ENCODE assay signal across 8 cellular contexts in genomic region chr17:32066863-32067642, GRCh38. TPM values are rescaled to one million over a fixed set of nuclear protein-coding genes. Genes with fewer than 3 reads are reported as not detected.
DNase-seq lines count a peak whose midpoint lies in the region; ATAC-seq and TF ChIP-seq lines count a peak whose summit lies in the region.
"Not testable (repeated sequence)": the region's sequence is repeated elsewhere in the genome, so short reads cannot be mapped to it uniquely, and the experiment has no call there.

No MANE protein-coding gene starts in this region.

- H3K27me3 ChIP-seq in esophagus muscularis mucosa: not testable (repeated sequence)

- H3K27ac Mint-ChIP-seq in activated CD4-positive, alpha-beta T cell treated with anti-CD3 and anti-CD28 coated beads for 36 hours: peak overlapping the region; percentile 42
- peak overlapping the region in 1 of 6 donors; percentile 72 for H3K27ac Mint-ChIP-seq in naive B cell

- TF ChIP-seq EP300 in esophagus muscularis mucosa (IDR thresholded peaks at IDR 0.05): not testable (repeated sequence)

- not testable (repeated sequence) for H3K27me3 Mint-ChIP-seq in activated CD4-positive, alpha-beta T cell treated with anti-CD3 and anti-CD28 coated beads for 36 hours; naive B cell

- not testable (repeated sequence) for H3K4me3 ChIP-seq in AG09309 (ENCODE audit: control insufficient read depth, low read depth, low read length)
- peak overlapping the region in 2 of 4 donors; percentile 24 to 42 for H3K4me3 ChIP-seq in esophagus muscularis mucosa

- TF ChIP-seq CTCF in AG09309 (IDR thresholded peaks at IDR 0.05; ENCODE audit: control insufficient read depth, insufficient read depth, low read depth, low read length, missing control alignments): peak; percentile 20
- peak; percentile 13 to 51 (median 46) for TF ChIP-seq CTCF in esophagus muscularis mucosa (IDR thresholded peaks at IDR 0.05)

- intact Hi-C loops in activated CD4-positive, alpha-beta T cell treated with anti-CD3 and anti-CD28 coated beads for 36 hours (cut with DNase I, micrococcal nuclease): loop anchor here (5.0 to 10.0 kb wide), 2 partner anchors 68 to 70 kb away; no protein-coding TSS in a partner anchor
- intact Hi-C loops in esophagus muscularis mucosa (cut with DNase I): loop anchor here (10.0 kb wide), 1 partner anchor 68 kb away; no protein-coding TSS in a partner anchor

- peak overlapping the region; percentile 60 for H3K27ac ChIP-seq in KOPT-K1 (ENCODE audit: low read depth, low read length, poor library complexity, severe bottlenecking)
- not testable (repeated sequence) for H3K27ac ChIP-seq in esophagus muscularis mucosa (replicated peaks in 1 of 4)

- CTCF ChIA-PET in activated CD4-positive, alpha-beta T cell treated with anti-CD3 and anti-CD28 coated beads for 36 hours (lab: Charles Lee): not testable (repeated sequence)

- not testable (repeated sequence) for H3K36me3 ChIP-seq in KOPT-K1 (ENCODE audit: insufficient read depth, low read length); esophagus muscularis mucosa

- H3K4me1 Mint-ChIP-seq in activated CD4-positive, alpha-beta T cell treated with anti-CD3 and anti-CD28 coated beads for 36 hours; naive B cell: not testable (repeated sequence)

- not testable (repeated sequence) for TF ChIP-seq POLR2A in esophagus muscularis mucosa (IDR thresholded peaks at IDR 0.05; ENCODE audit: low read depth)

- WGBS in esophagus muscularis mucosa: 80% methylated on average over 13 of the region's 25 CpGs

- POLR2A ChIA-PET in activated CD4-positive, alpha-beta T cell treated with anti-CD3 and anti-CD28 coated beads for 36 hours (lab: Charles Lee): not testable (repeated sequence)

- not testable (repeated sequence) for H3K9me3 Mint-ChIP-seq in activated CD4-positive, alpha-beta T cell treated with anti-CD3 and anti-CD28 coated beads for 36 hours (ENCODE audit: low read depth); naive B cell

- H3K9me3 ChIP-seq in KOPT-K1 (ENCODE audit: insufficient read depth, low read length, poor library complexity, severe bottlenecking); esophagus muscularis mucosa: not testable (repeated sequence)

- not testable (repeated sequence) for H3K4me1 ChIP-seq in esophagus muscularis mucosa

- not testable (repeated sequence) for DNase-seq in AG09309 (ENCODE audit: low read depth); esophagus muscularis mucosa (ENCODE audit: extremely low spot score)
- peak; percentile 78 for DNase-seq in activated CD4-positive, alpha-beta T cell treated with anti-CD3 and anti-CD28 coated beads for 36 hours
- DNase-seq in activated naive CD4-positive, alpha-beta T cell treated with anti-CD3 and anti-CD28 coated beads, Interleukin-2, amount 50 U/mL, for 16 hours: peak; percentile 48
- DNase-seq in naive B cell: peak; percentile 48
- peak; percentile 42 to 48 for DNase-seq in stimulated activated CD4-positive, alpha-beta T cell treated with anti-CD3 and anti-CD28 coated beads, Interleukin-4, amount 100 ng/mL, for 4 hours

- ATAC-seq in GM19452 (IDR thresholded peaks at IDR 0.05; ENCODE audit: unreplicated experiment): peak; percentile 67
- peak; percentile 98 for ATAC-seq in activated CD4-positive, alpha-beta T cell treated with anti-CD3 and anti-CD28 coated beads for 36 hours
- peak; percentile 92 to 95 for ATAC-seq in naive B cell (ENCODE audit: low read depth in 2 of 2)

- H3K4me3 Mint-ChIP-seq in activated CD4-positive, alpha-beta T cell treated with anti-CD3 and anti-CD28 coated beads for 36 hours: peak overlapping the region; percentile 41
- H3K4me3 Mint-ChIP-seq in naive B cell: peak overlapping the region in 6 of 8 donors; percentile 40 to 72 (median 58)

- not testable (repeated sequence) for H3K36me3 Mint-ChIP-seq in activated CD4-positive, alpha-beta T cell treated with anti-CD3 and anti-CD28 coated beads for 36 hours (ENCODE audit: low read depth); naive B cell

RNA-seq across cellular contexts. Expression of gene LRRC37B, which starts 59.9 kb away (rescaled TPM):
- total RNA-seq in activated CD4-positive, alpha-beta T cell treated with anti-CD3 and anti-CD28 coated beads for 36 hours: 10 to 100 TPM; 14.3 to 16.6 TPM
- total RNA-seq in esophagus muscularis mucosa: 10 to 100 TPM in 3 of 4 donors, 1 to 10 TPM in 1; 7.5 to 15.4 (median 11.4) TPM
- polyA plus RNA-seq in naive B cell (ENCODE audit: low read depth in 6 of 6): 1 to 10 TPM; 1.9 to 7.6 (median 5.1) TPM
